ENCODE assay signal across 1 cellular context in genomic region chr3:66655119-66655518, GRCh38.
TF ChIP-seq lines count a peak whose summit lies in the region.

No MANE protein-coding gene starts in this region.

TF ChIP-seq in H1, 55 proteins besides CTCF, POLR2A, EP300 and RAD21 (continued from another document):
- TF ChIP-seq CHD7 (IDR thresholded peaks at IDR 0.05; ENCODE audit: insufficient replicate concordance, low read length) (no peak), HDAC6 (IDR thresholded peaks at IDR 0.05; ENCODE audit: low read depth, low read length) (no peak)
